ENCODE assay signal across 1 cellular context in the genomic region with DNA sequence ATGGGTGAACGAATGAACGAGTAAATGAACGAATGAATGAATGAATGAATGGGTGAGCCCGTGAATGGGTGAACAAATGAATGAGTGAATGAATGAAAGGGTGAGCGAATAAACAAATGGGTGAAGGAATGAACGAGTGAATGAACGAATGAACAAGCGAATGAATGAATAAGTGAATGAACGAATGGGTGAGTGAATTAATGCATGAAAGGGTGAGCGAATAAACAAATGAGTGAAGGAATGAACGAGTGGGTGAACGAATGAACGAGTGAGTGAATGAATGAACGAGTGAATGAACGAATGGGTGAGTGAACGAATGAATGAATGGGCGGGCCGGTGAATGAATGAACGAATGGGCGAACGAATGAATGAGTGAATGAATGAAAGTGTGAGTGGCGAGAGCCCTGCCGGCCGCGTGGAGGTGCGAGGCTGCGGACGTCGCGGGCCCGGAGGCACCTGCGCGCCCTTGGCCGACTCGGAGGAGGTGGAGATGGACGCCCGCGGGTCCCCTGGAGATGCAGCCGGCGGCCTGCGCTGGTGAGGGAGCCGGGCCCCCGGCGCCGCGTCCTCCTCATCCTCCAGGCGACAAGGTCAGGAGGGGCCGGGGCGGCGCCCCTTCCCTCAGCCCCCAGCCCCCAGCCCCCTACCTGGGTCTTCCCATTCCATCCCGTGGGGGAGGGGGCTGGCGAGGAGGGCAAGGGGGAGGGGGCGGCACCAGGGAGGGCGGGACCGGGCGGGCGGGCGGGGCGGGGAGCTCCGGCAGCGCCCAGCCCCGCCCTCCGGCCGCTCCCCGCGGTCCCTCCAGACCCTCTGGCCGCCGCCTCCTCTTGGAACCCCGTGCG.
TF ChIP-seq lines count a peak whose summit lies in the region.

No MANE protein-coding gene starts in this region.

TF ChIP-seq in WTC11, 78 proteins besides CTCF, POLR2A, EP300 and RAD21 (continued from another document):
- TF ChIP-seq, protein P1, sequence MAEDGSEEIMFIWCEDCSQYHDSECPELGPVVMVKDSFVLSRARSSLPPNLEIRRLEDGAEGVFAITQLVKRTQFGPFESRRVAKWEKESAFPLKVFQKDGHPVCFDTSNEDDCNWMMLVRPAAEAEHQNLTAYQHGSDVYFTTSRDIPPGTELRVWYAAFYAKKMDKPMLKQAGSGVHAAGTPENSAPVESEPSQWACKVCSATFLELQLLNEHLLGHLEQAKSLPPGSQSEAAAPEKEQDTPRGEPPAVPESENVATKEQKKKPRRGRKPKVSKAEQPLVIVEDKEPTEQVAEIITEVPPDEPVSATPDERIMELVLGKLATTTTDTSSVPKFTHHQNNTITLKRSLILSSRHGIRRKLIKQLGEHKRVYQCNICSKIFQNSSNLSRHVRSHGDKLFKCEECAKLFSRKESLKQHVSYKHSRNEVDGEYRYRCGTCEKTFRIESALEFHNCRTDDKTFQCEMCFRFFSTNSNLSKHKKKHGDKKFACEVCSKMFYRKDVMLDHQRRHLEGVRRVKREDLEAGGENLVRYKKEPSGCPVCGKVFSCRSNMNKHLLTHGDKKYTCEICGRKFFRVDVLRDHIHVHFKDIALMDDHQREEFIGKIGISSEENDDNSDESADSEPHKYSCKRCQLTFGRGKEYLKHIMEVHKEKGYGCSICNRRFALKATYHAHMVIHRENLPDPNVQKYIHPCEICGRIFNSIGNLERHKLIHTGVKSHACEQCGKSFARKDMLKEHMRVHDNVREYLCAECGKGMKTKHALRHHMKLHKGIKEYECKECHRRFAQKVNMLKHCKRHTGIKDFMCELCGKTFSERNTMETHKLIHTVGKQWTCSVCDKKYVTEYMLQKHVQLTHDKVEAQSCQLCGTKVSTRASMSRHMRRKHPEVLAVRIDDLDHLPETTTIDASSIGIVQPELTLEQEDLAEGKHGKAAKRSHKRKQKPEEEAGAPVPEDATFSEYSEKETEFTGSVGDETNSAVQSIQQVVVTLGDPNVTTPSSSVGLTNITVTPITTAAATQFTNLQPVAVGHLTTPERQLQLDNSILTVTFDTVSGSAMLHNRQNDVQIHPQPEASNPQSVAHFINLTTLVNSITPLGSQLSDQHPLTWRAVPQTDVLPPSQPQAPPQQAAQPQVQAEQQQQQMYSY (CRISPR knock-in tag; IDR thresholded peaks at IDR 0.05) = 0 out of 2 replicates have a peak, but pooled peaks have one; percentile 17
- TF ChIP-seq ZNF263 (CRISPR knock-in tag; IDR thresholded peaks at IDR 0.05; ENCODE audit: low read depth) = no peak
- TF ChIP-seq, protein P2, sequence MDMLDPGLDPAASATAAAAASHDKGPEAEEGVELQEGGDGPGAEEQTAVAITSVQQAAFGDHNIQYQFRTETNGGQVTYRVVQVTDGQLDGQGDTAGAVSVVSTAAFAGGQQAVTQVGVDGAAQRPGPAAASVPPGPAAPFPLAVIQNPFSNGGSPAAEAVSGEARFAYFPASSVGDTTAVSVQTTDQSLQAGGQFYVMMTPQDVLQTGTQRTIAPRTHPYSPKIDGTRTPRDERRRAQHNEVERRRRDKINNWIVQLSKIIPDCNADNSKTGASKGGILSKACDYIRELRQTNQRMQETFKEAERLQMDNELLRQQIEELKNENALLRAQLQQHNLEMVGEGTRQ (CRISPR knock-in tag; IDR thresholded peaks at IDR 0.05) = no peak
- TF ChIP-seq ZNF121 (CRISPR knock-in tag; IDR thresholded peaks at IDR 0.05) = peak; percentile 30; the same call in 1 of the 2 replicates
- TF ChIP-seq GRHL2 (CRISPR knock-in tag; IDR thresholded peaks at IDR 0.05; ENCODE audit: insufficient replicate concordance, severe bottlenecking) = no peak
- TF ChIP-seq, protein P3, sequence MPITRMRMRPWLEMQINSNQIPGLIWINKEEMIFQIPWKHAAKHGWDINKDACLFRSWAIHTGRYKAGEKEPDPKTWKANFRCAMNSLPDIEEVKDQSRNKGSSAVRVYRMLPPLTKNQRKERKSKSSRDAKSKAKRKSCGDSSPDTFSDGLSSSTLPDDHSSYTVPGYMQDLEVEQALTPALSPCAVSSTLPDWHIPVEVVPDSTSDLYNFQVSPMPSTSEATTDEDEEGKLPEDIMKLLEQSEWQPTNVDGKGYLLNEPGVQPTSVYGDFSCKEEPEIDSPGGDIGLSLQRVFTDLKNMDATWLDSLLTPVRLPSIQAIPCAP (CRISPR knock-in tag; IDR thresholded peaks at IDR 0.05) = no peak
- TF ChIP-seq ELF4 (CRISPR knock-in tag; IDR thresholded peaks at IDR 0.05; ENCODE audit: low read depth) = no peak
- TF ChIP-seq RORB (CRISPR knock-in tag; IDR thresholded peaks at IDR 0.05) = no peak
- TF ChIP-seq ESRRA (CRISPR knock-in tag; IDR thresholded peaks at IDR 0.05; ENCODE audit: borderline replicate concordance) = no peak; the same call in 1 of the 2 replicates
- TF ChIP-seq, protein P4, sequence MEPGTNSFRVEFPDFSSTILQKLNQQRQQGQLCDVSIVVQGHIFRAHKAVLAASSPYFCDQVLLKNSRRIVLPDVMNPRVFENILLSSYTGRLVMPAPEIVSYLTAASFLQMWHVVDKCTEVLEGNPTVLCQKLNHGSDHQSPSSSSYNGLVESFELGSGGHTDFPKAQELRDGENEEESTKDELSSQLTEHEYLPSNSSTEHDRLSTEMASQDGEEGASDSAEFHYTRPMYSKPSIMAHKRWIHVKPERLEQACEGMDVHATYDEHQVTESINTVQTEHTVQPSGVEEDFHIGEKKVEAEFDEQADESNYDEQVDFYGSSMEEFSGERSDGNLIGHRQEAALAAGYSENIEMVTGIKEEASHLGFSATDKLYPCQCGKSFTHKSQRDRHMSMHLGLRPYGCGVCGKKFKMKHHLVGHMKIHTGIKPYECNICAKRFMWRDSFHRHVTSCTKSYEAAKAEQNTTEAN (CRISPR knock-in tag; IDR thresholded peaks at IDR 0.05) = peak; percentile 50; the same call in 1 of the 2 replicates
